13 cellular contexts compared by ENCODE assay signal in the genomic region with DNA sequence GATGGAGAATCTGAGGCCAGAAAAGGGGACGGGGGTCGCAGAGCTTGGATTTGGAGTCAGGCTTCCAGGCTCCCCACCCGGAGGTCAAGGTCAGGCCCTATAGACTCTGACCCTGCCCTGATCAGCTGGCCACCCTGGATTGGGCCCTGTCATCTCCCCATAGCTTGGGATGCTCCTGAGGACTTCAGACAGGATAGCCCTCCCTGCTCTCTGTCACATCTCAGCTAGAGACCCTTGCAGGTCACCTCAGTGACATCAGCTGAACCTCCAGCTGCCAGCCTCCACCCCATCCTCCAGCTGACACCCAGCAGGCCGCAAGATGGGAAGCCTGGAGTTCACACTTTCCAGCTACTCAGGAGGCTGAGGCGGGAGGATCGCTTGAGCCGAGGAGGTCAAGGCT. TPM values are rescaled to one million over a fixed set of nuclear protein-coding genes. Genes with fewer than 3 reads are reported as not detected.
DNase-seq lines count a peak whose midpoint lies in the region; ATAC-seq, FAIRE-seq and TF ChIP-seq lines count a peak whose summit lies in the region.
"Had no signal": no experiment of that assay in that cellular context is flagged by ENCODE, and none has a peak within 500 bp of the region (broad histone marks: within the 10 kb centered on the region; RNA-seq: fewer than 3 reads in every experiment).

No MANE protein-coding gene starts in this region.

- H4K91ac ChIP-seq in IMR-90 (ENCODE audit: insufficient read depth, low read depth, low read length) (no peak overlapping the region), neuronal stem cell (ENCODE audit: low read depth, low read length, poor library complexity) (no peak overlapping the region)

- no peak overlapping the region for H2BK12ac ChIP-seq in neuronal stem cell (ENCODE audit: low read length)

- H3K36me3 ChIP-seq in BLaER1 (no peaks in the 10 kb centered on the region), IMR-90 (ENCODE audit: control insufficient read depth, insufficient read depth, low read length) (peaks cover 14% of the 10 kb centered on the region), neuronal stem cell (replicated peaks in 1 of 2; ENCODE audit: control insufficient read depth in 2 of 2, insufficient read depth in 2 of 2, low read length in 2 of 2) (peaks cover 0 to 2% of the 10 kb centered on the region in 2 donors)
- H3K36me3 ChIP-seq: ovary had no signal

- no peak for TF ChIP-seq RAD21 in IMR-90 (IDR thresholded peaks at IDR 0.05; ENCODE audit: low read length)

- H3K27ac ChIP-seq in BLaER1 (0 out of 2 replicates have a peak overlapping the region, but pooled peaks have one; percentile 33), IMR-90 (ENCODE audit: insufficient read depth, low read length) (0 out of 2 replicates have a peak overlapping the region, but pooled peaks have one; percentile 10), coronary artery (peak overlapping the region; percentile 77 to 98), neuronal stem cell (replicated peaks; ENCODE audit: low read length) (no peak overlapping the region)

- H2BK120ac ChIP-seq in IMR-90 (ENCODE audit: low read depth, low read length) (no peak overlapping the region), neuronal stem cell (ENCODE audit: low read depth, low read length) (no peak overlapping the region)

- H3K18ac ChIP-seq in IMR-90 (ENCODE audit: low read depth, low read length), result no peak overlapping the region
- no peak overlapping the region for H3K18ac ChIP-seq in neuronal stem cell (ENCODE audit: low read length)

- H3K9me3 ChIP-seq in BLaER1 (no peaks in the 10 kb centered on the region), IMR-90 (ENCODE audit: control insufficient read depth, insufficient read depth, low read length) (no peaks in the 10 kb centered on the region), neuronal stem cell (replicated peaks in 1 of 2; ENCODE audit: control insufficient read depth in 2 of 2, insufficient read depth in 1 of 2, low read depth in 1 of 2, low read length in 2 of 2) (no peaks in the 10 kb centered on the region)
- H3K9me3 ChIP-seq: ovary had no signal

- H3K4ac ChIP-seq in IMR-90 (ENCODE audit: low read depth, low read length) (no peak overlapping the region), neuronal stem cell (ENCODE audit: low read length) (no peak overlapping the region)

- H3K23ac ChIP-seq in IMR-90 (ENCODE audit: low read depth, low read length) (no peak overlapping the region), neuronal stem cell (ENCODE audit: low read depth, low read length, poor library complexity) (no peak overlapping the region)

- dilution Hi-C loops in IMR-90 (cut with HindIII; ENCODE audit: low sequenced_read_pairs, unreplicated experiment), result no loop called here

- WGBS in IMR-90 (ENCODE audit: extremely low coverage in 2 of 2, insufficient read length in 1 of 2), 2 experiments, result no CpG with 5 or more reads among the region's 7 CpGs
- WGBS in neuronal stem cell (ENCODE audit: extremely low coverage in 2 of 2, insufficient read length in 2 of 2, insufficient replicate concordance in 1 of 2), 2 donors, result no CpG with 5 or more reads among the region's 7 CpGs

- POLR2A ChIA-PET in IMR-90 (lab: Charles Lee; ENCODE audit: unreplicated experiment), result interaction anchor here (0.5 kb wide), 1 partner anchor 1504 kb away, joined by 3 read pairs; no protein-coding TSS in a partner anchor

- in situ Hi-C loops in IMR-90 (cut with MboI; ENCODE audit: low sequenced_read_pairs), result no loop called here

- no peak overlapping the region for H2BK5ac ChIP-seq in IMR-90 (ENCODE audit: low read depth, low read length, poor library complexity, severe bottlenecking)
- H2BK5ac ChIP-seq in neuronal stem cell (ENCODE audit: low read length), result no peak overlapping the region

- H4K8ac ChIP-seq in IMR-90 (ENCODE audit: low read depth in 2 of 2, low read length in 2 of 2) (no peak overlapping the region), neuronal stem cell (ENCODE audit: low read depth, low read length) (no peak overlapping the region)

- no peak overlapping the region for H4K5ac ChIP-seq in IMR-90 (ENCODE audit: low read depth, low read length)

- ATAC-seq in IMR-90 (ENCODE audit: low read depth) (no peak), GM19395 (IDR thresholded peaks at IDR 0.05; ENCODE audit: unreplicated experiment) (no peak), GM19463 (IDR thresholded peaks at IDR 0.05; ENCODE audit: unreplicated experiment) (no peak), GM21367 (IDR thresholded peaks at IDR 0.05; ENCODE audit: unreplicated experiment) (no peak)
- ATAC-seq: Panc1 had no signal

- CTCF ChIA-PET in IMR-90 (lab: Yijun Ruan, JAX), result no interaction called here

- H2AFZ ChIP-seq in IMR-90 (replicated peaks; ENCODE audit: low read length, poor library complexity) (no peak overlapping the region), neuronal stem cell (ENCODE audit: low read length) (no peak overlapping the region)

- no peak overlapping the region for H3K56ac ChIP-seq in IMR-90 (ENCODE audit: extremely low read depth, insufficient read depth, low read length)

- TF ChIP-seq CTCF in IMR-90 (conservative IDR thresholded peaks at IDR 0.05; ENCODE audit: low read depth, low read length) (no peak), coronary artery (IDR thresholded peaks at IDR 0.05) (no peak)

- no peak overlapping the region for H2BK20ac ChIP-seq in IMR-90 (ENCODE audit: low read depth, low read length)

- H2AK5ac ChIP-seq in IMR-90 (ENCODE audit: low read depth, low read length) (peak overlapping the region; percentile 56; the same call in 1 of the 2 replicates), neuronal stem cell (ENCODE audit: low read depth, low read length) (no peak overlapping the region)

- H3K9ac ChIP-seq in BLaER1 (no peak overlapping the region; the same call in 1 of the 2 replicates), IMR-90 (ENCODE audit: low read depth, low read length) (no peak overlapping the region), neuronal stem cell (ENCODE audit: low read depth, low read length, poor library complexity) (peak overlapping the region; percentile 14)

- H2AK9ac ChIP-seq in IMR-90 (replicated peaks; ENCODE audit: low read depth, low read length, poor library complexity), result no peak overlapping the region

- DNase-seq in IMR-90 (no peak), coronary artery (ENCODE audit: low spot score) (no peak), neuronal stem cell (ENCODE audit: low spot score) (no peak), urothelium cell line (ENCODE audit: low spot score) (no peak)
- DNase-seq: activated gamma-delta T cell treated with Interleukin-2 at 50 U/mL for 16 hours, NCI-H2171 had no signal

- H3K4me1 ChIP-seq in BLaER1 (peaks cover 50% of the 10 kb centered on the region), IMR-90 (ENCODE audit: control insufficient read depth, insufficient read depth, low read length) (peaks cover 9% of the 10 kb centered on the region), neuronal stem cell (ENCODE audit: control insufficient read depth in 2 of 2, insufficient read depth in 1 of 2, low read depth in 1 of 2, low read length in 2 of 2) (peaks cover 6 to 28% of the 10 kb centered on the region in 2 donors)

- H2BK15ac ChIP-seq in IMR-90 (ENCODE audit: low read depth, low read length), result no peak overlapping the region
- no peak overlapping the region for H2BK15ac ChIP-seq in neuronal stem cell (ENCODE audit: low read length)

- FAIRE-seq in urothelium cell line (lab: Jason Lieb, UNC), result no peak
- FAIRE-seq: TTC549 had no signal

- no peak; the same call in 1 of the 2 replicates for TF ChIP-seq POLR2A in IMR-90 (IDR thresholded peaks at IDR 0.05; ENCODE audit: low read depth, low read length)

- no peak overlapping the region for H3K14ac ChIP-seq in IMR-90 (replicated peaks; ENCODE audit: low read depth, low read length)
- no peak overlapping the region for H3K14ac ChIP-seq in neuronal stem cell (ENCODE audit: low read length)

- peaks cover 20% of the 10 kb centered on the region for H3K9me1 ChIP-seq in IMR-90 (ENCODE audit: insufficient read depth, low read length)

- BruUV-seq in IMR-90 (replicated peaks; lab: Mats Ljungman, UMichigan), result no TSS peak

- intact Hi-C loops in IMR-90 (cut with micrococcal nuclease), result no loop called here

- H4K20me1 ChIP-seq in BLaER1 (no peaks in the 10 kb centered on the region), IMR-90 (ENCODE audit: insufficient read depth, low read length) (peaks cover 16% of the 10 kb centered on the region; the same call in 1 of the 2 replicates)

- H3K27me3 ChIP-seq in BLaER1, result no peaks in the 10 kb centered on the region
- no peaks in the 10 kb centered on the region for H3K27me3 ChIP-seq in IMR-90 (ENCODE audit: control insufficient read depth, insufficient read depth, low read length)
- H3K27me3 ChIP-seq in neuronal stem cell (ENCODE audit: control insufficient read depth in 3 of 3, insufficient read depth in 3 of 3, low read depth in 1 of 3, low read length in 3 of 3), result no peaks in the 10 kb centered on the region
- H3K27me3 ChIP-seq: ovary had no signal

- no peak overlapping the region for H3K4me3 ChIP-seq in BLaER1
- H3K4me3 ChIP-seq in IMR-90 (ENCODE audit: insufficient read depth, low read depth, low read length), result no peak overlapping the region
- H3K4me3 ChIP-seq in coronary artery, result no peak overlapping the region
- no peak overlapping the region for H3K4me3 ChIP-seq in neuronal stem cell (ENCODE audit: low read length in 2 of 2)
- H3K4me3 ChIP-seq: ovary had no signal

- peaks cover 25 to 67% of the 10 kb centered on the region in 2 experiments for H3K79me1 ChIP-seq in IMR-90 (ENCODE audit: low read depth in 1 of 2, low read length in 2 of 2)
- H3K79me1 ChIP-seq in neuronal stem cell (ENCODE audit: low read depth, low read length), result no peaks in the 10 kb centered on the region

- peak overlapping the region; percentile 22 for H3K4me2 ChIP-seq in BLaER1
- H3K4me2 ChIP-seq in IMR-90 (ENCODE audit: low read depth, low read length), result no peak overlapping the region
- no peak overlapping the region for H3K4me2 ChIP-seq in neuronal stem cell (ENCODE audit: insufficient read depth, low read length, poor library complexity, severe bottlenecking)

RNA-seq across cellular contexts. Expression of gene TPM4, which starts 2.8 kb away (rescaled TPM):
- 1,075 and 1,562 TPM in 2 replicates for total RNA-seq in IMR-90 (2012; rRNA removed)
- polyA plus RNA-seq in IMR-90 (2012; rRNA removed), result 1,160 and 1,218 TPM in 2 replicates
- polyA plus RNA-seq in IMR-90 (2012; cell fraction: cytosol; rRNA removed), result 1,916 and 2,081 TPM in 2 replicates
- 535 and 1,052 TPM in 2 replicates for polyA plus RNA-seq in IMR-90 (2012; cell fraction: nucleus; rRNA removed; ENCODE audit: low replicate concordance)
- polyA plus RNA-seq in neuronal stem cell (2013, experiment 1 of 2), result 413 TPM
- polyA plus RNA-seq in neuronal stem cell (2013, experiment 2 of 2), result 408 TPM

RNA-seq across cellular contexts. Expression of gene RAB8A, which starts 38.2 kb away (rescaled TPM):
- total RNA-seq in IMR-90 (2012; rRNA removed), result 135 and 158 TPM in 2 replicates
- polyA plus RNA-seq in IMR-90 (2012; rRNA removed), result 61.8 and 64.5 TPM in 2 replicates
- polyA plus RNA-seq in IMR-90 (2012; cell fraction: cytosol; rRNA removed), result 33.9 and 47.1 TPM in 2 replicates
- polyA plus RNA-seq in IMR-90 (2012; cell fraction: nucleus; rRNA removed; ENCODE audit: low replicate concordance), result 24.8 and 40.7 TPM in 2 replicates
- 43.0 TPM for polyA plus RNA-seq in neuronal stem cell (2013, experiment 1 of 2)
- polyA plus RNA-seq in neuronal stem cell (2013, experiment 2 of 2), result 44.3 TPM
